ENCODE assay signal across 15 cellular contexts in the genomic region with DNA sequence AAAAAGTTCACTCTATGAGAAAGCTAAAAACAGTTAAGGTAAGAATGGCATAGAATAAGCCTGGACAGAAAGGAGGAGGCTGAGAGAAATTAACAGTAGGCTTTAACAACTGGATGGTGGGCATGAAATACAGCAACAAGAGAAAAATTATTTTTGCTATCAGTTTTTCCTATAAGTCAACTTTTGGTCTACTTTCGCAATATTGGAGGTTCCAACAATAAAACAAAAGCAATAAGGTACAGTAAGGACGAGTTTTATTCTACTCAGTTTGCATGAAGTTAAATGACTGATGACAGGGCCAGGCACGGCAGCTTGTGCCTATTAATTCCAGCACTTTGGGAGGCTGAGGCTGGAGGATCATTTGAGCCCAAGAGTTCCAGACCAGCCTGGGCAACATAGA.
"Had no signal": no experiment of that assay in that cellular context is flagged by ENCODE, and none has a peak within 500 bp of the region (broad histone marks: within the 10 kb centered on the region; RNA-seq: fewer than 3 reads in every experiment).

No MANE protein-coding gene starts in this region.

- DNase-seq: activated naive CD8-positive, alpha-beta T cell treated with anti-CD3 and anti-CD28 coated beads for 36 hours; activated T-cell treated with anti-CD3 and anti-CD28 coated beads, Interleukin-2, amount 50 U/mL, for 1 hour; central memory CD4-positive, alpha-beta T cell; heart right ventricle; islet precursor cell; left cardiac atrium; mesenchymal stem cell; naive B cell; occipital lobe; sigmoid colon; stimulated activated CD4-positive, alpha-beta T cell treated with anti-CD3 and anti-CD28 coated beads, Interleukin-2, amount 100 ng/mL, for 48 hours; stimulated activated CD8-positive, alpha-beta memory T cell treated with anti-CD3 and anti-CD28 coated beads, Interleukin-4, amount 100 ng/mL, for 48 hours; stimulated activated naive CD4-positive, alpha-beta T cell; T-helper 9 cell had no signal

- H3K9me3 Mint-ChIP-seq: activated naive CD8-positive, alpha-beta T cell treated with anti-CD3 and anti-CD28 coated beads for 36 hours had no signal

- H3K36me3 ChIP-seq: sigmoid colon had no signal

- H3K27me3 ChIP-seq: heart right ventricle, sigmoid colon had no signal

- ATAC-seq: heart right ventricle, left cardiac atrium had no signal

- H3K27ac ChIP-seq: epithelial cell of prostate, heart right ventricle, sigmoid colon had no signal

- H3K27me3 Mint-ChIP-seq: activated naive CD8-positive, alpha-beta T cell treated with anti-CD3 and anti-CD28 coated beads for 36 hours; naive B cell had no signal

- H3K4me3 Mint-ChIP-seq: activated naive CD8-positive, alpha-beta T cell treated with anti-CD3 and anti-CD28 coated beads for 36 hours; naive B cell had no signal

- H3K9me3 ChIP-seq: heart right ventricle, sigmoid colon had no signal

- H3K4me3 ChIP-seq: heart right ventricle, sigmoid colon had no signal

- H3K27ac Mint-ChIP-seq: activated naive CD8-positive, alpha-beta T cell treated with anti-CD3 and anti-CD28 coated beads for 36 hours had no signal
